ENCODE assay signal across 38 cellular contexts in the genomic region with DNA sequence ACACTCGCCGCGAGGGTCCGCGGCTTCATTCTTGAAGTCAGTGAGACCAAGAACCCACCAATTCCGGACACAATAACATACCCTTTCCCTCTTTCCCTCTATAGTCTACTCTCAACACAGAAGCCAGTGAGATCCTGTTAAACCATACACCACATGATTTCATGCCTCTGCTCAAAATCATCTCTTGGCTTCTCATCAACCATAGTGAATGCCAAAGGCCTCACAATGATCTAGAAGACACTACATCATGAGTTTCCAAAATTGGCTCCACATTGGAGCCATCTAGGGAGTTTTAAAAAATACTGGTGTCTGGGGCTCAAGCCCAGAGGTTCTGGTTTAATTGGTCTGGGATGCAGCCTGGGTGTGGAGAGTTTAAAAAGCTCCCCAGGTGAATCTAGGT.
"Had no signal": no experiment of that assay in that cellular context is flagged by ENCODE, and none has a peak within 500 bp of the region (broad histone marks: within the 10 kb centered on the region; RNA-seq: fewer than 3 reads in every experiment).

No MANE protein-coding gene starts in this region.

- H3K4me3 Mint-ChIP-seq: activated B cell treated with CpG ODN at 0.5 μM for 24 hours; activated CD4-positive, alpha-beta memory T cell treated with anti-CD3 and anti-CD28 coated beads for 36 hours; activated CD4-positive, alpha-beta T cell treated with anti-CD3 and anti-CD28 coated beads, Interleukin-2, amount 10 ng/mL, durations not matched to agents 24 days and 14 days; activated CD8-positive, alpha-beta T cell treated with anti-CD3 and anti-CD28 coated beads for 36 hours; activated naive CD8-positive, alpha-beta T cell treated with anti-CD3 and anti-CD28 coated beads for 36 hours; activated T-cell treated with anti-CD3 and anti-CD28 coated beads, Interleukin-2, amount 50 U/mL, for 4 hours; activated T-helper 1 cell treated with anti-CD3 and anti-CD28 coated beads, Interleukin-12 subunit alpha, Interleukin-12 subunit beta, Interleukin-2, Interleukin-4 antibody, amounts not matched to agents 30 ng/mL and 10 ng/mL and 1 ng/mL, durations not matched to agents 14 hours and 24 hours and 36 hours; activated T-helper 17 cell treated with anti-CD3 and anti-CD28 coated beads, Interleukin-2, amount 50 U/mL, for 72 hours; brain; central memory CD8-positive, alpha-beta T cell; T-helper 1 cell treated with Interleukin-12 subunit alpha and Interleukin-12 subunit beta and Interleukin-4 antibody, amounts not matched to agents 30 μg/mL and 1 μg/mL, for 36 hours; T-helper 2 cell treated with Interferon-gamma antibody and Interleukin-4, amounts not matched to agents 5 μg/mL and 100 μg/mL, for 36 hours had no signal

- H3K4me1 Mint-ChIP-seq: activated B cell treated with CpG ODN at 0.5 μM for 24 hours; activated CD4-positive, alpha-beta T cell treated with anti-CD3 and anti-CD28 coated beads, Interleukin-2, amount 10 ng/mL, durations not matched to agents 24 days and 14 days; activated naive CD8-positive, alpha-beta T cell treated with anti-CD3 and anti-CD28 coated beads for 36 hours; activated T-helper 17 cell treated with anti-CD3 and anti-CD28 coated beads, Interleukin-2, amount 50 U/mL, for 72 hours; central memory CD8-positive, alpha-beta T cell had no signal

- H3K27me3 Mint-ChIP-seq: activated B cell treated with CpG ODN at 0.5 μM for 24 hours; activated CD4-positive, alpha-beta T cell treated with anti-CD3 and anti-CD28 coated beads, Interleukin-2, amount 10 ng/mL, durations not matched to agents 24 days and 14 days had no signal

- FAIRE-seq: bronchial epithelial cell, TTC549 had no signal

- H3K36me3 ChIP-seq: adrenal gland, cardiac muscle cell had no signal

- H3K27ac ChIP-seq: adrenal gland, cardiac muscle cell, VCaP had no signal

- H3K36me3 Mint-ChIP-seq: activated CD4-positive, alpha-beta memory T cell treated with anti-CD3 and anti-CD28 coated beads for 36 hours; activated naive CD4-positive, alpha-beta T cell treated with anti-CD3 and anti-CD28 coated beads, Interleukin-2, amount 50 U/mL, for 72 hours; activated naive CD8-positive, alpha-beta T cell treated with anti-CD3 and anti-CD28 coated beads for 36 hours had no signal

- H3K9me3 Mint-ChIP-seq: activated CD4-positive, alpha-beta T cell treated with anti-CD3 and anti-CD28 coated beads, Interleukin-2, amount 10 ng/mL, durations not matched to agents 24 days and 14 days; activated T-helper 1 cell treated with anti-CD3 and anti-CD28 coated beads, Interleukin-12 subunit alpha, Interleukin-12 subunit beta, Interleukin-2, Interleukin-4 antibody, amounts not matched to agents 30 ng/mL and 10 ng/mL and 1 ng/mL, durations not matched to agents 14 hours and 24 hours and 36 hours; activated T-helper 17 cell treated with anti-CD3 and anti-CD28 coated beads, Interleukin-2, amount 50 U/mL, for 72 hours; T-helper 1 cell treated with Interleukin-12 subunit alpha and Interleukin-12 subunit beta and Interleukin-4 antibody, amounts not matched to agents 30 μg/mL and 1 μg/mL, for 36 hours; T-helper 2 cell treated with Interferon-gamma antibody and Interleukin-4, amounts not matched to agents 5 μg/mL and 100 μg/mL, for 36 hours had no signal

- DNase-seq: activated B cell treated with CpG ODN at 0.5 μM for 24 hours; activated CD4-positive, alpha-beta memory T cell treated with anti-CD3 and anti-CD28 coated beads for 36 hours; activated CD4-positive, alpha-beta T cell treated with anti-CD3 and anti-CD28 coated beads for 4 hours; activated CD4-positive, alpha-beta T cell treated with anti-CD3 and anti-CD28 coated beads, Interleukin-2, amount 10 ng/mL, durations not matched to agents 24 days and 14 days; activated CD4-positive, alpha-beta T cell treated with anti-CD3 and anti-CD28 coated beads, Interleukin-2, amount 50 U/mL, for 1 hour; activated CD4-positive, alpha-beta T cell treated with anti-CD3 and anti-CD28 coated beads, Interleukin-2, amount 50 U/mL, for 4 hours; activated CD4-positive, CD25-positive, alpha-beta regulatory T cell treated with anti-CD3 and anti-CD28 coated beads, Interleukin-2, amount 50 U/mL, for 72 hours; activated CD8-positive, alpha-beta memory T cell treated with anti-CD3 and anti-CD28 coated beads, Interleukin-2, amount 50 U/mL, for 4 hours; activated CD8-positive, alpha-beta T cell treated with anti-CD3 and anti-CD28 coated beads for 36 hours; activated effector memory CD4-positive, alpha-beta T cell treated with anti-CD3 and anti-CD28 coated beads, Interleukin-2, amount 50 U/mL, for 16 hours; activated gamma-delta T cell treated with Interleukin-2 at 50 U/mL for 16 hours; activated naive CD4-positive, alpha-beta T cell; activated naive CD4-positive, alpha-beta T cell treated with anti-CD3 and anti-CD28 coated beads for 36 hours; activated naive CD4-positive, alpha-beta T cell treated with anti-CD3 and anti-CD28 coated beads, Interleukin-2, amount 50 U/mL, for 16 hours; activated naive CD8-positive, alpha-beta T cell treated with anti-CD3 and anti-CD28 coated beads for 36 hours; activated T-cell treated with anti-CD3 and anti-CD28 coated beads for 4 hours; activated T-cell treated with anti-CD3 and anti-CD28 coated beads, Interleukin-2, amount 50 U/mL, for 1 hour; activated T-cell treated with anti-CD3 and anti-CD28 coated beads, Interleukin-2, amount 50 U/mL, for 4 hours; activated T-cell treated with anti-CD3 and anti-CD28 coated beads, Interleukin-2, amount 50 U/mL, for 72 hours; adrenal gland; amniotic stem cell; aorta; caudate nucleus; cerebellar nuclear complex; T-helper 1 cell; T-helper 2 cell; T-helper 9 cell had no signal

- H3K9me3 ChIP-seq: adrenal gland had no signal

- H3K4me1 ChIP-seq: adrenal gland had no signal

- H3K27me3 ChIP-seq: cardiac muscle cell had no signal

- ATAC-seq: activated CD8-positive, alpha-beta T cell treated with anti-CD3 and anti-CD28 coated beads for 36 hours; activated naive CD4-positive, alpha-beta T cell treated with anti-CD3 and anti-CD28 coated beads, Interleukin-2, amount 50 U/mL, for 72 hours; activated T-cell treated with anti-CD3 and anti-CD28 coated beads, Interleukin-2, amount 50 U/mL, for 4 hours; activated T-cell treated with anti-CD3 and anti-CD28 coated beads, Interleukin-2, amount 50 U/mL, for 72 hours; activated T-helper 17 cell treated with anti-CD3 and anti-CD28 coated beads, Interleukin-2, amount 50 U/mL, for 72 hours had no signal

- H3K27ac Mint-ChIP-seq: activated B cell treated with CpG ODN at 0.5 μM for 24 hours; activated CD4-positive, alpha-beta memory T cell treated with anti-CD3 and anti-CD28 coated beads for 36 hours; activated CD4-positive, alpha-beta T cell treated with anti-CD3 and anti-CD28 coated beads, Interleukin-2, amount 10 ng/mL, durations not matched to agents 24 days and 14 days; activated CD8-positive, alpha-beta T cell treated with anti-CD3 and anti-CD28 coated beads for 36 hours; activated naive CD4-positive, alpha-beta T cell treated with anti-CD3 and anti-CD28 coated beads for 36 hours; activated naive CD4-positive, alpha-beta T cell treated with anti-CD3 and anti-CD28 coated beads, Interleukin-2, amount 50 U/mL, for 72 hours; activated naive CD8-positive, alpha-beta T cell treated with anti-CD3 and anti-CD28 coated beads for 36 hours; activated T-cell treated with anti-CD3 and anti-CD28 coated beads, Interleukin-2, amount 50 U/mL, for 72 hours; activated T-helper 1 cell treated with anti-CD3 and anti-CD28 coated beads, Interleukin-12 subunit alpha, Interleukin-12 subunit beta, Interleukin-2, Interleukin-4 antibody, amounts not matched to agents 30 ng/mL and 10 ng/mL and 1 ng/mL, durations not matched to agents 14 hours and 24 hours and 36 hours; activated T-helper 17 cell treated with anti-CD3 and anti-CD28 coated beads, Interleukin-2, amount 50 U/mL, for 72 hours; brain; T-helper 1 cell treated with Interleukin-12 subunit alpha and Interleukin-12 subunit beta and Interleukin-4 antibody, amounts not matched to agents 30 μg/mL and 1 μg/mL, for 36 hours; T-helper 2 cell treated with Interferon-gamma antibody and Interleukin-4, amounts not matched to agents 5 μg/mL and 100 μg/mL, for 36 hours had no signal

- H3K4me3 ChIP-seq: adrenal gland, cardiac muscle cell had no signal
